Comparison of ENCODE assay signal across 31 cellular contexts in the genomic region with DNA sequence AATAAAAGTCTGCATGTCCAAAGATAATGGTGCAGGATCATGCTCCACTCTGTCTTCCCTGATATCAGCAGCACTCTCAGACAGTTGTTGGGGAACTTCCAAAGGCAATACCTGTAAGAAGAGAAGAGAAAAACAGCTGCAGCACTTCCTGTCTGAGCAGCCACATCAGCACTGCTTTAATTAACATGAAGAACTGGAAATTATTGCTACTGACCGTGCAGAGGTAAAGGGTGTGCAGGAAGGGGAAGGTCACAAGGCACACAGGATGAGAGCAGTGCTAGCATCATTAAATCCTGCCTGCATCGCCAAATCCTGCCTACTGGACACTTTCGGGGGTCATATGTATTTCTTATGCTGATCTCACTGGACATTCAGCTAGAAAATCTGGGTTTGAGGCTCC.
"Had no signal": no experiment of that assay in that cellular context is flagged by ENCODE, and none has a peak within 500 bp of the region (broad histone marks: within the 10 kb centered on the region; RNA-seq: fewer than 3 reads in every experiment).

No MANE protein-coding gene starts in this region.

- H3K36me3 ChIP-seq: brain microvascular endothelial cell, gastroesophageal sphincter, heart right ventricle, WERI-Rb-1 had no signal

- H3K4me3 Mint-ChIP-seq: activated B cell treated with CpG ODN at 0.5 μM for 24 hours; activated CD8-positive, alpha-beta T cell treated with anti-CD3 and anti-CD28 coated beads for 36 hours; activated naive CD8-positive, alpha-beta T cell; activated T-cell treated with anti-CD3 and anti-CD28 coated beads, Interleukin-2, amount 50 U/mL, for 4 hours; activated T-helper 17 cell treated with anti-CD3 and anti-CD28 coated beads, Interleukin-2, amount 50 U/mL, for 72 hours; central memory CD8-positive, alpha-beta T cell; dendritic cell treated with granulocyte-macrophage colony-stimulating factor and Interleukin-4, amounts not matched to agents 40 ng/mL and 50 ng/mL, for 4 days; endodermal cell; T-helper 2 cell treated with Interferon-gamma antibody and Interleukin-4, amounts not matched to agents 5 μg/mL and 100 μg/mL, for 36 hours had no signal

- H3K9me3 ChIP-seq: gastroesophageal sphincter had no signal

- H3K27me3 Mint-ChIP-seq: activated B cell treated with CpG ODN at 0.5 μM for 24 hours; activated CD8-positive, alpha-beta T cell treated with anti-CD3 and anti-CD28 coated beads for 36 hours; activated naive CD8-positive, alpha-beta T cell; activated T-helper 17 cell treated with anti-CD3 and anti-CD28 coated beads, Interleukin-2, amount 50 U/mL, for 72 hours; central memory CD8-positive, alpha-beta T cell; dendritic cell treated with granulocyte-macrophage colony-stimulating factor and Interleukin-4, amounts not matched to agents 40 ng/mL and 50 ng/mL, for 4 days had no signal

- H3K4me1 Mint-ChIP-seq: activated B cell treated with CpG ODN at 0.5 μM for 24 hours; activated T-helper 17 cell treated with anti-CD3 and anti-CD28 coated beads, Interleukin-2, amount 50 U/mL, for 72 hours; central memory CD8-positive, alpha-beta T cell had no signal

- H3K36me3 Mint-ChIP-seq: activated naive CD8-positive, alpha-beta T cell had no signal

- H3K27ac ChIP-seq: brain microvascular endothelial cell, coronary artery, dorsolateral prefrontal cortex, gastroesophageal sphincter, heart right ventricle, hepatocyte, WERI-Rb-1 had no signal

- DNase-seq: activated B cell treated with CpG ODN at 0.5 μM for 24 hours; activated CD4-positive, alpha-beta T cell treated with anti-CD3 and anti-CD28 coated beads for 48 hours; activated CD4-positive, alpha-beta T cell treated with anti-CD3 and anti-CD28 coated beads, Interleukin-2, amount 50 U/mL, for 1 hour; activated CD4-positive, alpha-beta T cell treated with anti-CD3 and anti-CD28 coated beads, Interleukin-2, amount 50 U/mL, for 48 hours; activated CD8-positive, alpha-beta memory T cell treated with anti-CD3 and anti-CD28 coated beads for 24 hours; activated CD8-positive, alpha-beta T cell treated with anti-CD3 and anti-CD28 coated beads for 36 hours; activated effector memory CD4-positive, alpha-beta T cell treated with Interleukin-2 at 50 U/mL for 16 hours; activated gamma-delta T cell treated with Interleukin-2 at 50 U/mL for 16 hours; activated naive CD4-positive, alpha-beta T cell treated with anti-CD3 and anti-CD28 coated beads, Interleukin-2, amount 50 U/mL, for 16 hours; activated naive CD4-positive, alpha-beta T cell treated with Interleukin-2 at 50 U/mL for 16 hours; activated T-cell treated with anti-CD3 and anti-CD28 coated beads, Interleukin-2, amount 50 U/mL, for 4 hours; amniotic stem cell; anterior cingulate cortex; brain microvascular endothelial cell; dorsolateral prefrontal cortex; effector memory CD4-positive, alpha-beta T cell; endodermal cell; foreskin melanocyte; heart right ventricle; T1000; WERI-Rb-1 had no signal

- ATAC-seq: activated CD4-positive, CD25-positive, alpha-beta regulatory T cell treated with anti-CD3 and anti-CD28 coated beads, Interleukin-2, amount 50 U/mL, for 24 hours; activated CD8-positive, alpha-beta T cell treated with anti-CD3 and anti-CD28 coated beads for 36 hours; activated T-cell treated with anti-CD3 and anti-CD28 coated beads, Interleukin-2, amount 50 U/mL, for 4 hours; activated T-helper 17 cell treated with anti-CD3 and anti-CD28 coated beads, Interleukin-2, amount 50 U/mL, for 72 hours; esophagus mucosa; gastroesophageal sphincter; heart right ventricle had no signal

- H3K27ac Mint-ChIP-seq: activated B cell treated with CpG ODN at 0.5 μM for 24 hours; activated CD8-positive, alpha-beta T cell treated with anti-CD3 and anti-CD28 coated beads for 36 hours; activated naive CD8-positive, alpha-beta T cell; activated T-helper 17 cell treated with anti-CD3 and anti-CD28 coated beads, Interleukin-2, amount 50 U/mL, for 72 hours; dendritic cell treated with granulocyte-macrophage colony-stimulating factor and Interleukin-4, amounts not matched to agents 40 ng/mL and 50 ng/mL, for 4 days; endodermal cell; T-helper 2 cell treated with Interferon-gamma antibody and Interleukin-4, amounts not matched to agents 5 μg/mL and 100 μg/mL, for 36 hours had no signal

- H3K4me3 ChIP-seq: coronary artery, dorsolateral prefrontal cortex, gastroesophageal sphincter, heart right ventricle, hepatocyte had no signal

- H3K9me3 Mint-ChIP-seq: activated B cell treated with CpG ODN at 0.5 μM for 24 hours; activated CD8-positive, alpha-beta T cell treated with anti-CD3 and anti-CD28 coated beads for 36 hours; endodermal cell; T-helper 2 cell treated with Interferon-gamma antibody and Interleukin-4, amounts not matched to agents 5 μg/mL and 100 μg/mL, for 36 hours had no signal

- H3K27me3 ChIP-seq: brain microvascular endothelial cell, dorsolateral prefrontal cortex, gastroesophageal sphincter, heart right ventricle, hepatocyte had no signal
